8 cellular contexts compared by ENCODE assay signal in the genomic region with DNA sequence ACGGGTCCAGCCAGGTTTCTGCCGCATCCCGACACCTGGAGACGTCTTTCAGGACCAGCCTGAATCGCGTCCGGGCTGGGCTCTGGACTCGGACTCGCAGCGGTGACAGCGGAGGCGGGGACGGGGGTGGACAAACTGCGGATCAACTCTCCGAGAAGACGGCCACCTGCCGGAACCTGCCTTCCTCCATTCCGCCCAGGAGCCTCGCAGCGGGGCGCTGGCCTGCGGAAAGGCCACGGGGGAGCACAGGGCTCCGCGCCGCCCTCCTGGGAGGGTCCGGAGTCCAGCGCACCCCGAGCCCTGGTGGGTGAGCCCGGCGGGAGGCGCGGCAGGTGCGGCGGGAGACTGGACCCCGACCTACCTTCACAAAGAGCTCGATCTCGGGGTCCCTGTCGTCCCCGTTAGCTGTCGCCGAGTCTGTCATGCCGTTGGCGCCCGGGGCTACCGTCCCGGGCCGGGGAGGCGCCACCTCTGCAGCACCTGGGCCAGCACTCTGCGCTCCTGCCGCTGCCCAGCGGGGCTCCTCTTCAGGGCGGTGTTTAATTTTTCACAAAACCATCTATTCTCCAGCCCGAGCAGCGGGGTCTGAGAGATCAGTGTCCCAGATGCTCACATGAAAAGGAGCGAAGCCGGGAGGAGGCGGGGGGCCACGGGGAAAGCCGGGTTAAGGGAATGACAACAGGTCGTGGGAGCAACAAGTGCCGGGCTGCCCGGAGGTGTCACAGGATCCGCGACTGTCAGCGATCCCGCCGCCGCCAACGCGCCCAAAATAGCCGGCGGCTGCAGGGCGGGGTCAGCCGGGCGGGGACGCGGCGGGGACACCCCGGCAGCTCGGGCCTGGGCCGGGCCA. TPM values are rescaled to one million over a fixed set of nuclear protein-coding genes. Genes with fewer than 3 reads are reported as not detected.
DNase-seq lines count a peak whose midpoint lies in the region; ATAC-seq and TF ChIP-seq lines count a peak whose summit lies in the region.

A gene (minus strand): TSS at position 742 of the 850 bp plus-strand sequence. CDS start 318 bp downstream, at position 424.

- peak; percentile 62 for TF ChIP-seq POLR2A in transverse colon (IDR thresholded peaks at IDR 0.05)

- peak within 1 kb of the TSS; percentile 62; the same call in 1 of the 2 replicates for H3K27ac ChIP-seq in HEK293 (ENCODE audit: extremely low read depth, low read depth, low read length)
- H3K27ac ChIP-seq in mucosa of rectum (ENCODE audit: low read depth in 2 of 2, low read length in 2 of 2): peak within 1 kb of the TSS; percentile 83 to 90
- peak within 1 kb of the TSS; percentile 77 to 91 (median 81) for H3K27ac ChIP-seq in transverse colon

- ATAC-seq in activated CD4-positive, alpha-beta T cell treated with anti-CD3 and anti-CD28 coated beads for 36 hours: no peak
- ATAC-seq in HG02938 (IDR thresholded peaks at IDR 0.05; ENCODE audit: unreplicated experiment): no peak
- no peak for ATAC-seq in GM21447 (IDR thresholded peaks at IDR 0.05; ENCODE audit: unreplicated experiment)

- H3K9me3 ChIP-seq in HEK293 (ENCODE audit: control insufficient read depth, insufficient read depth, low read depth, low read length): no peaks in the 10 kb centered on the region; the same call in 1 of the 2 replicates
- no peaks in the 10 kb centered on the region for H3K9me3 ChIP-seq in mucosa of rectum (ENCODE audit: control insufficient read depth in 2 of 2, low read length in 2 of 2)
- no peaks in the 10 kb centered on the region for H3K9me3 ChIP-seq in transverse colon

- H3K27me3 ChIP-seq in mucosa of rectum (ENCODE audit: control insufficient read depth in 2 of 2, insufficient read depth in 2 of 2, low read length in 2 of 2) (no peaks in the 10 kb centered on the region), transverse colon (peaks cover 36% of the 10 kb centered on the region)

- CTCF ChIA-PET in HEK293 (lab: Yijun Ruan, JAX): interaction anchor here (0.7 to 1.1 kb wide), 2 partner anchors 9 to 94 kb away, joined by 3 read pairs; no protein-coding TSS in a partner anchor
- CTCF ChIA-PET in activated CD4-positive, alpha-beta T cell treated with anti-CD3 and anti-CD28 coated beads for 36 hours (lab: Charles Lee): interaction anchor here (0.6 to 1.1 kb wide), 2 partner anchors 11 to 643 kb away, joined by 3 read pairs; no protein-coding TSS in a partner anchor

- peak; percentile 53 for DNase-seq in activated CD4-positive, alpha-beta T cell treated with anti-CD3 and anti-CD28 coated beads for 36 hours
- DNase-seq in ecto neural progenitor cell (ENCODE audit: low spot score) (peak; percentile 62), transverse colon (peak; percentile 68), NCI-H1436 treated with DMSO at 0.1 percent for 48 hours (lab: John Stamatoyannopoulos, UW) (no peak)

- in situ Hi-C loops in transverse colon (cut with MboI; ENCODE audit: low pct_ligation_motif_present in 1 of 4, low pct_unique_long_range_greater_than_20kb in 1 of 4, low sequenced_read_pairs in 3 of 4): no loop called here

- TF ChIP-seq EP300 in transverse colon (IDR thresholded peaks at IDR 0.05; ENCODE audit: low read depth): no peak

- peaks cover 50% of the 10 kb centered on the region for H3K4me1 Mint-ChIP-seq in activated CD4-positive, alpha-beta T cell treated with anti-CD3 and anti-CD28 coated beads for 36 hours

- H3K9ac ChIP-seq in mucosa of rectum (ENCODE audit: low read depth in 1 of 2, low read length in 2 of 2): peak within 1 kb of the TSS; percentile 78 to 87

- no peaks in the 10 kb centered on the region for H3K36me3 Mint-ChIP-seq in activated CD4-positive, alpha-beta T cell treated with anti-CD3 and anti-CD28 coated beads for 36 hours (ENCODE audit: low read depth)

- H3K36me3 ChIP-seq in HEK293 (ENCODE audit: control insufficient read depth in 2 of 2, insufficient read depth in 1 of 2, low read length in 2 of 2) (no peaks in the 10 kb centered on the region), mucosa of rectum (ENCODE audit: control insufficient read depth in 2 of 2, insufficient read depth in 2 of 2, low read length in 2 of 2) (no peaks in the 10 kb centered on the region), transverse colon (no peaks in the 10 kb centered on the region)

- 0 to 1% methylated on average over 2 to 65 of the region's 82 CpGs for WGBS in transverse colon (ENCODE audit: low coverage in 1 of 2), 2 donors

- intact Hi-C loops in activated CD4-positive, alpha-beta T cell treated with anti-CD3 and anti-CD28 coated beads for 36 hours (cut with DNase I, micrococcal nuclease): loop anchor here in 1 of 2 experiments (10.0 kb wide), 2 partner anchors 311 to 1081 kb away; no protein-coding TSS in a partner anchor
- intact Hi-C loops in transverse colon (cut with DNase I; ENCODE audit: low total_unique reads): no loop called here

- H3K27ac Mint-ChIP-seq in activated CD4-positive, alpha-beta T cell treated with anti-CD3 and anti-CD28 coated beads for 36 hours: peak within 1 kb of the TSS; percentile 72

- H3K9me3 Mint-ChIP-seq in activated CD4-positive, alpha-beta T cell treated with anti-CD3 and anti-CD28 coated beads for 36 hours (ENCODE audit: low read depth): no peaks in the 10 kb centered on the region

- peaks cover 6% of the 10 kb centered on the region; the same call in 1 of the 2 replicates for H3K4me1 ChIP-seq in HEK293 (ENCODE audit: control insufficient read depth, insufficient read depth, low read length)
- H3K4me1 ChIP-seq in mucosa of rectum (ENCODE audit: control insufficient read depth in 2 of 2, insufficient read depth in 2 of 2, low read length in 2 of 2): peaks cover 19 to 32% of the 10 kb centered on the region in 2 donors
- H3K4me1 ChIP-seq in transverse colon: peaks cover 4 to 58% (median 18%) of the 10 kb centered on the region in 4 donors

- POLR2A ChIA-PET in HEK293 (lab: Yijun Ruan, JAX): interaction anchor here (0.6 kb wide), 2 partner anchors 73 to 115 kb away, joined by 3 to 6 read pairs; no protein-coding TSS in a partner anchor
- POLR2A ChIA-PET in activated CD4-positive, alpha-beta T cell treated with anti-CD3 and anti-CD28 coated beads for 36 hours (lab: Charles Lee): no interaction called here

- H3K4me3 ChIP-seq in HEK293 (ENCODE audit: low read depth, low read length): peak within 1 kb of the TSS; percentile 76
- H3K4me3 ChIP-seq in mucosa of rectum (ENCODE audit: low read length in 2 of 2): peak within 1 kb of the TSS; percentile 65 to 79
- H3K4me3 ChIP-seq in transverse colon: peak within 1 kb of the TSS; percentile 26 to 77 (median 52)

- peak within 1 kb of the TSS; percentile 65 for H3K4me3 Mint-ChIP-seq in activated CD4-positive, alpha-beta T cell treated with anti-CD3 and anti-CD28 coated beads for 36 hours

- no peak; the same call in 1 of the 2 replicates for TF ChIP-seq CTCF in HEK293 (tag by site-specific recombination; IDR thresholded peaks at IDR 0.05)
- peak in 1 of 5 experiments; percentile 6 for TF ChIP-seq CTCF in transverse colon (IDR thresholded peaks at IDR 0.05)

- peaks cover 14% of the 10 kb centered on the region for H3K27me3 Mint-ChIP-seq in activated CD4-positive, alpha-beta T cell treated with anti-CD3 and anti-CD28 coated beads for 36 hours

TF ChIP-seq in HEK293, 187 proteins besides CTCF, POLR2A, EP300 and RAD21 (continues in another document):
- TF ChIP-seq ZNF133 (tag by site-specific recombination; IDR thresholded peaks at IDR 0.05) (no peak), ZNF560 (tag by site-specific recombination; IDR thresholded peaks at IDR 0.05; ENCODE audit: borderline replicate concordance) (no peak), BCL11B (tag by site-specific recombination; IDR thresholded peaks at IDR 0.05; ENCODE audit: low read depth) (no peak), GLIS2 (tag by site-specific recombination; IDR thresholded peaks at IDR 0.05) (peak; percentile 85), ZNF792 (tag by site-specific recombination; IDR thresholded peaks at IDR 0.05) (no peak), SP2 (tag by site-specific recombination; IDR thresholded peaks at IDR 0.05) (peak; percentile 33; the same call in 1 of the 2 replicates), ZNF548 (tag by site-specific recombination; IDR thresholded peaks at IDR 0.05) (no peak), ZNF514 (tag by site-specific recombination; IDR thresholded peaks at IDR 0.05) (no peak), FEZF1 (tag by site-specific recombination; IDR thresholded peaks at IDR 0.05) (no peak), ZNF768 (tag by site-specific recombination; IDR thresholded peaks at IDR 0.05) (no peak)
- TF ChIP-seq, protein P1, sequence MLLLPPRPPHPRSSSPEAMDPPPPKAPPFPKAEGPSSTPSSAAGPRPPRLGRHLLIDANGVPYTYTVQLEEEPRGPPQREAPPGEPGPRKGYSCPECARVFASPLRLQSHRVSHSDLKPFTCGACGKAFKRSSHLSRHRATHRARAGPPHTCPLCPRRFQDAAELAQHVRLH (tag by site-specific recombination; IDR thresholded peaks at IDR 0.05): no peak

RNA-seq across cellular contexts. Expression of the gene that starts here (rescaled TPM):
- 1 to 10 TPM; 2.2 to 3.7 TPM for total RNA-seq in activated CD4-positive, alpha-beta T cell treated with anti-CD3 and anti-CD28 coated beads for 36 hours
- total RNA-seq in transverse colon: 100 to 1,000 TPM in 3 of 4 donors, 1 to 10 TPM in 1; 5.0 to 222 (median 149) TPM
